Comparison of ENCODE assay signal across 8 cellular contexts in the genomic region with DNA sequence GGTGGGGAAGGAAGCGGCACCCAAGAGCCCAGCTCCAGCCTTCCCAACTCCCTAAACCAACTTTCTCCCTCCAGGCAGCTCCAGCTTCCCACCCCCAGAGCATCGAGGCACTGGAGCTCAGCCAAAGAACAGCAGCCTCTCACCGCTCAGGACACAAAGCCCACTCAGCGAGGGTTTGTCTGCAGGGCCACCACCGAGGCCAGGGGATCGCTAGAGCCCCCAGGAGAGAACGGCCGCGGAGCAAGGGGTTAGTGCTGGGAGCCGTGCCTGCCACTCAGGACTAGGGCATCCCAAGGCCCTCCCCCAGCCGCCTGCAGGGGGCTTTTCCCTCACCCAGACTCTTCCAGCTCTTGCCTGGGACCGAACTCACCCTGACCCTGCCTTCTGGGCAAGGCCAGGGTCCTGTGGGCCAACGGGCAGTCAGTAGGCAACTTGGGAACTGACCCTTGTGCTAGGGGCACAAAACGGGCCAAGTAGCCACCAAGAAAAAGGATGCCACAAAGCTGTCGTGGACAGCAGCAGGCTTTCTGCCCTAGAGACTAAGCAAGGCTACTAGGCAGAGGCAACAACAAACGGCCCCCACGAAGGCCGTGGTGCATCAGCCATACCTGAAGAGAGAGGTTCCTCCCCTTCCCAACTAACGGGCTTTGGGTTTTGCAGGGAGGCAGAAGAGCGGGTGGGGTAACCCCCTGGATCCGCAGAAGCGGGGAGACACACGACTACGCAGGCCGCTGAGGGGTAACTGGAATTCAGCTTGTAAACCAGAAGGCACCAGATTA. TPM values are rescaled to one million over a fixed set of nuclear protein-coding genes. Genes with fewer than 3 reads are reported as not detected.
DNase-seq lines count a peak whose midpoint lies in the region; ATAC-seq and TF ChIP-seq lines count a peak whose summit lies in the region.

No MANE protein-coding gene starts in this region.

- no peak for TF ChIP-seq CTCF in heart left ventricle (IDR thresholded peaks at IDR 0.05)

- H3K4me1 ChIP-seq in heart left ventricle (peaks cover 0 to 70% (median 41%) of the 10 kb centered on the region in 12 donors), mesendoderm (ENCODE audit: control insufficient read depth, low read depth, low read length) (peaks cover 6% of the 10 kb centered on the region), urinary bladder (ENCODE audit: insufficient read depth) (peaks cover 1% of the 10 kb centered on the region)

- peaks cover 61% of the 10 kb centered on the region for H3K79me2 ChIP-seq in mesendoderm (ENCODE audit: control insufficient read depth, insufficient read depth, low read length)

- H3K4me3 ChIP-seq in heart left ventricle (peak overlapping the region in 11 of 12 donors; percentile 84 to 95 (median 90)), mesendoderm (ENCODE audit: low read length) (peak overlapping the region; percentile 78), urinary bladder (ENCODE audit: low read depth, low read length) (peak overlapping the region; percentile 80)

- H3K9me3 ChIP-seq in heart left ventricle = no peaks in the 10 kb centered on the region

- no peak overlapping the region for H2BK120ac ChIP-seq in mesendoderm (ENCODE audit: low read depth, low read length)

- no peak overlapping the region for H2BK15ac ChIP-seq in mesendoderm (replicated peaks; ENCODE audit: low read depth)

- H2AK5ac ChIP-seq in mesendoderm (ENCODE audit: low read length) = no peak overlapping the region

- DNase-seq in heart left ventricle (peak in 1 of 5 donors; percentile 27), cardiac septum (ENCODE audit: low spot score) (no peak), astrocyte of the hippocampus (ENCODE audit: low read depth, low spot score) (peak; percentile 31), mesendoderm (no peak), OCI-M2 (lab: John Stamatoyannopoulos, UW; ENCODE audit: unreplicated experiment) (no peak), CD1c-positive myeloid dendritic cell (ENCODE audit: extremely low spot score) (no peak), NCI-H1694 (lab: John Stamatoyannopoulos, UW) (no peak)

- H4K8ac ChIP-seq in mesendoderm (ENCODE audit: low read depth, low read length) = no peak overlapping the region

- no peaks in the 10 kb centered on the region for H3K79me1 ChIP-seq in mesendoderm (ENCODE audit: low read length)

- TF ChIP-seq POLR2A in heart left ventricle (IDR thresholded peaks at IDR 0.05) = no peak

- peak overlapping the region; percentile 83 for H3K4me2 ChIP-seq in mesendoderm (ENCODE audit: low read length)

- no peak for ATAC-seq in heart left ventricle

- no peak overlapping the region for H4K5ac ChIP-seq in mesendoderm (ENCODE audit: low read length)

- H3K36me3 ChIP-seq in heart left ventricle (peaks cover 0 to 5% (median 0%) of the 10 kb centered on the region in 9 donors), mesendoderm (ENCODE audit: control insufficient read depth, insufficient read depth, low read length) (no peaks in the 10 kb centered on the region), urinary bladder (ENCODE audit: insufficient read depth) (no peaks in the 10 kb centered on the region)

- H3K23ac ChIP-seq in mesendoderm (ENCODE audit: low read length) = no peak overlapping the region

- 15 to 62% (median 35%) methylated on average over 22 to 25 of the region's 25 CpGs for WGBS in heart left ventricle, 4 donors
- whole genome bisulfite sequencing in mesendoderm (ENCODE audit: extremely low coverage, insufficient coverage, low lambda C conversion rate) = no CpG with 5 or more reads among the region's 25 CpGs
- 10% methylated on average over 25 of the region's 25 CpGs for WGBS in urinary bladder

- no peak overlapping the region for H3K18ac ChIP-seq in mesendoderm (ENCODE audit: low read length)

- H3K27ac ChIP-seq in heart left ventricle (peak overlapping the region in 11 of 12 donors; percentile 16 to 100 (median 83)), mesendoderm (ENCODE audit: low read depth, low read length) (no peak overlapping the region), urinary bladder (ENCODE audit: low read depth) (peak overlapping the region; percentile 69)

- H3K4ac ChIP-seq in mesendoderm (ENCODE audit: low read depth, low read length) = no peak overlapping the region

- H3K27me3 ChIP-seq in heart left ventricle (peaks cover 0 to 9% (median 0%) of the 10 kb centered on the region in 9 donors), mesendoderm (ENCODE audit: insufficient read depth, low read length, poor library complexity) (no peaks in the 10 kb centered on the region)

- H3K9ac ChIP-seq in mesendoderm (ENCODE audit: low read length) = peak overlapping the region; percentile 81

- peak overlapping the region; percentile 85 for H3K56ac ChIP-seq in mesendoderm (ENCODE audit: low read length)

- intact Hi-C loops in heart left ventricle (cut with DNase I) = loop anchor here in 1 of 10 donors (2.0 kb wide), 1 partner anchor 41 kb away; no protein-coding TSS in a partner anchor
- intact Hi-C loops in cardiac septum (cut with DNase I) = no loop called here

- H2BK5ac ChIP-seq in mesendoderm (ENCODE audit: low read length) = no peak overlapping the region

RNA-seq across cellular contexts. Expression of a gene that starts 2.3 kb away (rescaled TPM):
- total RNA-seq in heart left ventricle = 10 to 100 TPM; 22.7 to 72.6 (median 34.8) TPM
- polyA plus RNA-seq in heart left ventricle = 10 to 100 TPM; 11.8 to 23.0 TPM
- 39.5 TPM for total RNA-seq in cardiac septum
- polyA plus RNA-seq in mesendoderm (2013, experiment 1 of 2) = 76.6 TPM
- 74.0 TPM for polyA plus RNA-seq in mesendoderm (2013, experiment 2 of 2)
- 15.4 TPM for total RNA-seq in urinary bladder
- polyA plus RNA-seq in urinary bladder = 35.2 TPM

RNA-seq across cellular contexts. Expression of a gene that starts 3.2 kb away (rescaled TPM):
- 10 to 100 TPM in 2 of 9 donors, 1 to 10 TPM in 7; 3.5 to 11.4 (median 8.3) TPM for total RNA-seq in heart left ventricle
- polyA plus RNA-seq in heart left ventricle = 1 to 10 TPM; 3.2 to 7.0 TPM
- total RNA-seq in cardiac septum = 10.6 TPM
- 1.2 TPM for polyA plus RNA-seq in mesendoderm (2013, experiment 1 of 2)
- polyA plus RNA-seq in mesendoderm (2013, experiment 2 of 2) = 1.2 TPM
- 2.3 TPM for total RNA-seq in urinary bladder
- polyA plus RNA-seq in urinary bladder = 13.6 TPM

RNA-seq across cellular contexts. Expression of a gene that starts 24.9 kb away (rescaled TPM):
- total RNA-seq in heart left ventricle (10 to 100 TPM in 5 of 9 donors, 1 to 10 TPM in 4; 5.1 to 35.5 (median 10.2) TPM), cardiac septum (8.6 TPM), urinary bladder (4.4 TPM)
- polyA plus RNA-seq in heart left ventricle (1 to 10 TPM; 6.4 to 9.8 TPM), urinary bladder (12.1 TPM)
- 1.8 TPM for polyA plus RNA-seq in mesendoderm (2013, experiment 1 of 2)
- polyA plus RNA-seq in mesendoderm (2013, experiment 2 of 2) = 1.7 TPM

RNA-seq across cellular contexts. Expression of a gene that starts 34.5 kb away (rescaled TPM):
- 100 to 1,000 TPM in 2 of 9 donors, 10 to 100 TPM in 7; 52.5 to 112 (median 72.1) TPM for total RNA-seq in heart left ventricle
- 100 to 1,000 TPM; 120 to 221 TPM for polyA plus RNA-seq in heart left ventricle
- total RNA-seq in cardiac septum = 87.2 TPM
- 120 TPM for polyA plus RNA-seq in mesendoderm (2013, experiment 1 of 2)
- polyA plus RNA-seq in mesendoderm (2013, experiment 2 of 2) = 121 TPM
- 24.7 TPM for total RNA-seq in urinary bladder
- 139 TPM for polyA plus RNA-seq in urinary bladder

RNA-seq across cellular contexts. Expression of a gene that starts 43.2 kb away (rescaled TPM):
- total RNA-seq in heart left ventricle (10 to 100 TPM in 4 of 9 donors, 1 to 10 TPM in 5; 6.8 to 55.8 (median 9.5) TPM), cardiac septum (22.9 TPM), urinary bladder (11.6 TPM)
- polyA plus RNA-seq in heart left ventricle (10 to 100 TPM; 15.9 to 25.1 TPM), urinary bladder (28.4 TPM)
- 12.4 TPM for polyA plus RNA-seq in mesendoderm (2013, experiment 1 of 2)
- 12.0 TPM for polyA plus RNA-seq in mesendoderm (2013, experiment 2 of 2)
